ENCODE assay signal across 7 cellular contexts in genomic region chr9:37471942-37472679, GRCh38. TPM values are rescaled to one million over a fixed set of nuclear protein-coding genes. Genes with fewer than 3 reads are reported as not detected.
DNase-seq lines count a peak whose midpoint lies in the region; ATAC-seq and TF ChIP-seq lines count a peak whose summit lies in the region.

No MANE protein-coding gene starts in this region.

- H3K9ac ChIP-seq in GM23248 = peak overlapping the region; percentile 78
- H3K9ac ChIP-seq in SK-N-MC (ENCODE audit: insufficient read length) = peak overlapping the region; percentile 58

- H3K27me3 ChIP-seq in GM23248 (replicated peaks; ENCODE audit: insufficient read depth) = no peaks in the 10 kb centered on the region
- H3K27me3 ChIP-seq in esophagus muscularis mucosa = no peaks in the 10 kb centered on the region
- H3K27me3 ChIP-seq in naive thymus-derived CD4-positive, alpha-beta T cell (ENCODE audit: control insufficient read depth in 2 of 2, insufficient read depth in 2 of 2, low read length in 2 of 2) = no peaks in the 10 kb centered on the region

- intact Hi-C loops in esophagus muscularis mucosa (cut with DNase I) = no loop called here
- intact Hi-C loops in naive thymus-derived CD4-positive, alpha-beta T cell (cut with micrococcal nuclease) = no loop called here

- H2AFZ ChIP-seq in GM23248 = peak overlapping the region; percentile 77

- peaks cover 0 to 10% (median 7%) of the 10 kb centered on the region in 5 donors for H3K27me3 Mint-ChIP-seq in naive thymus-derived CD4-positive, alpha-beta T cell

- peaks cover 31% of the 10 kb centered on the region for H3F3A ChIP-seq in GM23248 (ENCODE audit: insufficient read depth)

- peak overlapping the region; percentile 70 to 90 (median 80) for H3K4me3 Mint-ChIP-seq in naive thymus-derived CD4-positive, alpha-beta T cell

- no peaks in the 10 kb centered on the region for H3K9me2 ChIP-seq in GM23248 (ENCODE audit: insufficient read depth)

- ATAC-seq in naive thymus-derived CD4-positive, alpha-beta T cell = no peak
- ATAC-seq in HG03378 (IDR thresholded peaks at IDR 0.05; ENCODE audit: unreplicated experiment) (no peak), HG03571 (IDR thresholded peaks at IDR 0.05; ENCODE audit: unreplicated experiment) (no peak), HG03442 (IDR thresholded peaks at IDR 0.05; ENCODE audit: unreplicated experiment) (no peak)

- peak; percentile 91 for DNase-seq in GM23248
- DNase-seq in SK-N-MC (ENCODE audit: low read depth, low spot score) = peak; percentile 81
- no peak for DNase-seq in esophagus muscularis mucosa (ENCODE audit: extremely low spot score)
- peak in 1 of 9 donors; percentile 9 for DNase-seq in naive thymus-derived CD4-positive, alpha-beta T cell

- H3K4me2 ChIP-seq in GM23248 (ENCODE audit: unreplicated experiment) = peak overlapping the region; percentile 92

- H3K27ac Mint-ChIP-seq in naive thymus-derived CD4-positive, alpha-beta T cell = peak overlapping the region; percentile 63 to 95 (median 84)

- POLR2A ChIA-PET in naive thymus-derived CD4-positive, alpha-beta T cell (lab: Charles Lee) = interaction anchor here (0.7 to 2.3 kb wide), 2 partner anchors 14 to 431 kb away, joined by 3 to 13 read pairs; partner anchors contain the start of gene POLR1E

- peaks cover 3 to 14% (median 13%) of the 10 kb centered on the region in 7 donors for H3K4me1 Mint-ChIP-seq in naive thymus-derived CD4-positive, alpha-beta T cell

- CTCF ChIA-PET in naive thymus-derived CD4-positive, alpha-beta T cell (lab: Charles Lee) = no interaction called here

- no peaks in the 10 kb centered on the region for H4K20me1 ChIP-seq in GM23248 (ENCODE audit: insufficient read depth)

- H3K36me3 ChIP-seq in GM23248 (ENCODE audit: low read depth) = no peaks in the 10 kb centered on the region
- H3K36me3 ChIP-seq in SK-N-MC (ENCODE audit: insufficient read depth, low read length) = no peaks in the 10 kb centered on the region
- H3K36me3 ChIP-seq in esophagus muscularis mucosa = no peaks in the 10 kb centered on the region
- H3K36me3 ChIP-seq in naive thymus-derived CD4-positive, alpha-beta T cell (ENCODE audit: control insufficient read depth in 2 of 3, insufficient read depth in 3 of 3, low read length in 3 of 3) = no peaks in the 10 kb centered on the region

- H3K9me3 ChIP-seq in GM23248 (ENCODE audit: low read depth) (no peaks in the 10 kb centered on the region), SK-N-MC (ENCODE audit: low read depth, low read length) (peaks cover 3% of the 10 kb centered on the region; the same call in 1 of the 2 replicates), esophagus muscularis mucosa (peaks cover 0 to 10% (median 0%) of the 10 kb centered on the region in 4 donors)
- H3K9me3 ChIP-seq in naive thymus-derived CD4-positive, alpha-beta T cell (ENCODE audit: control insufficient read depth in 2 of 3, low read length in 3 of 3) = no peaks in the 10 kb centered on the region

- no peak for TF ChIP-seq EP300 in esophagus muscularis mucosa (IDR thresholded peaks at IDR 0.05)

- TF ChIP-seq CTCF in esophagus muscularis mucosa (IDR thresholded peaks at IDR 0.05) = no peak

- in situ Hi-C loops in GM23248 (cut with MboI) = no loop called here

- peak overlapping the region; percentile 78 for H3K4me3 ChIP-seq in GM23248
- peak overlapping the region; percentile 58 for H3K4me3 ChIP-seq in SK-N-MC
- peak overlapping the region; percentile 41 to 51 (median 48) for H3K4me3 ChIP-seq in esophagus muscularis mucosa
- peak overlapping the region; percentile 9 for H3K4me3 ChIP-seq in naive thymus-derived CD4-positive, alpha-beta T cell (ENCODE audit: low read length)

- H3K4me1 ChIP-seq in GM23248 (ENCODE audit: insufficient read depth) (peaks cover 11% of the 10 kb centered on the region), esophagus muscularis mucosa (peaks cover 6 to 20% (median 16%) of the 10 kb centered on the region in 4 donors)
- H3K4me1 ChIP-seq in naive thymus-derived CD4-positive, alpha-beta T cell (ENCODE audit: control insufficient read depth in 2 of 2, insufficient read depth in 2 of 2, low read length in 2 of 2) = no peaks in the 10 kb centered on the region

- no peak for TF ChIP-seq POLR2A in esophagus muscularis mucosa (IDR thresholded peaks at IDR 0.05; ENCODE audit: low read depth)

- H3K27ac ChIP-seq in GM23248 = peak overlapping the region; percentile 91
- H3K27ac ChIP-seq in SK-N-MC = peak overlapping the region; percentile 96
- peak overlapping the region; percentile 77 to 89 (median 85) for H3K27ac ChIP-seq in esophagus muscularis mucosa (replicated peaks in 1 of 4)
- peak overlapping the region; percentile 46 for H3K27ac ChIP-seq in naive thymus-derived CD4-positive, alpha-beta T cell (ENCODE audit: low read depth, low read length)

- peaks cover 0 to 25% (median 5%) of the 10 kb centered on the region in 11 donors for H3K9me3 Mint-ChIP-seq in naive thymus-derived CD4-positive, alpha-beta T cell

- peaks cover 0 to 6% (median 0%) of the 10 kb centered on the region in 5 donors for H3K36me3 Mint-ChIP-seq in naive thymus-derived CD4-positive, alpha-beta T cell

- H3K79me2 ChIP-seq in GM23248 (ENCODE audit: insufficient read depth) = no peaks in the 10 kb centered on the region

- WGBS in GM23248 (ENCODE audit: low coverage in 1 of 2, low lambda C conversion rate in 2 of 2, missing lambda C conversion rate in 2 of 2), 2 experiments = 16 to 17% methylated on average over 7 of the region's 7 CpGs
- WGBS in esophagus muscularis mucosa = 18% methylated on average over 7 of the region's 7 CpGs

RNA-seq across cellular contexts. Expression of gene ZBTB5, which starts 6.9 kb away (rescaled TPM):
- total RNA-seq in GM23248 (2014; rRNA removed; shearing (Covaris generic)) = 8.3 and 8.7 TPM in 2 replicates
- 1.8 and 1.9 TPM in 2 replicates for polyA plus RNA-seq in GM23248 (2016; fragmentation: Nextera tagmentation; extraction: Ambion mirVana)
- 10 to 100 TPM in 3 of 4 donors, 1 to 10 TPM in 1; 9.6 to 20.4 (median 12.6) TPM for total RNA-seq in esophagus muscularis mucosa
- total RNA-seq in naive thymus-derived CD4-positive, alpha-beta T cell = 10 to 100 TPM in 4 of 5 experiments, 1 to 10 TPM in 1; 8.5 to 16.8 (median 14.8) TPM
- 1 to 10 TPM in 1 of 2 donors, under 1 TPM in 1; 0.60 to 1.4 TPM for polyA plus RNA-seq in naive thymus-derived CD4-positive, alpha-beta T cell

RNA-seq across cellular contexts. Expression of gene POLR1E, which starts 13.6 kb away (rescaled TPM):
- 27.5 and 27.8 TPM in 2 replicates for total RNA-seq in GM23248 (2014; rRNA removed; shearing (Covaris generic))
- polyA plus RNA-seq in GM23248 (2016; fragmentation: Nextera tagmentation; extraction: Ambion mirVana) = 16.5 and 16.9 TPM in 2 replicates
- 10 to 100 TPM; 17.4 to 36.8 (median 24.5) TPM for total RNA-seq in esophagus muscularis mucosa
- total RNA-seq in naive thymus-derived CD4-positive, alpha-beta T cell = 10 to 100 TPM; 24.7 to 40.0 (median 31.0) TPM
- 10 to 100 TPM; 20.7 to 22.7 TPM for polyA plus RNA-seq in naive thymus-derived CD4-positive, alpha-beta T cell

RNA-seq across cellular contexts. Expression of gene GRHPR, which starts 49.6 kb away (rescaled TPM):
- 146 and 160 TPM in 2 replicates for total RNA-seq in GM23248 (2014; rRNA removed; shearing (Covaris generic))
- polyA plus RNA-seq in GM23248 (2016; fragmentation: Nextera tagmentation; extraction: Ambion mirVana) = 124 and 125 TPM in 2 replicates
- total RNA-seq in esophagus muscularis mucosa = 100 to 1,000 TPM; 135 to 143 (median 138) TPM
- total RNA-seq in naive thymus-derived CD4-positive, alpha-beta T cell = 10 to 100 TPM; 33.2 to 58.6 (median 53.1) TPM
- polyA plus RNA-seq in naive thymus-derived CD4-positive, alpha-beta T cell = 10 to 100 TPM; 78.1 to 94.7 TPM

Comparison
In these comparisons a context has a peak if more than half of its experiments do, and no peak if none do; other contexts are left out.
1. H3K27ac ChIP-seq: peak in every context shown above with its lines; median percentile 96 in SK-N-MC; 91 in GM23248; 85 in esophagus muscularis mucosa; 46 in naive thymus-derived CD4-positive, alpha-beta T cell.
2. H3K4me3 ChIP-seq: peak in every context shown above with its lines; median percentile 78 in GM23248; 58 in SK-N-MC; 48 in esophagus muscularis mucosa; 9 in naive thymus-derived CD4-positive, alpha-beta T cell.